In the genomic region with DNA sequence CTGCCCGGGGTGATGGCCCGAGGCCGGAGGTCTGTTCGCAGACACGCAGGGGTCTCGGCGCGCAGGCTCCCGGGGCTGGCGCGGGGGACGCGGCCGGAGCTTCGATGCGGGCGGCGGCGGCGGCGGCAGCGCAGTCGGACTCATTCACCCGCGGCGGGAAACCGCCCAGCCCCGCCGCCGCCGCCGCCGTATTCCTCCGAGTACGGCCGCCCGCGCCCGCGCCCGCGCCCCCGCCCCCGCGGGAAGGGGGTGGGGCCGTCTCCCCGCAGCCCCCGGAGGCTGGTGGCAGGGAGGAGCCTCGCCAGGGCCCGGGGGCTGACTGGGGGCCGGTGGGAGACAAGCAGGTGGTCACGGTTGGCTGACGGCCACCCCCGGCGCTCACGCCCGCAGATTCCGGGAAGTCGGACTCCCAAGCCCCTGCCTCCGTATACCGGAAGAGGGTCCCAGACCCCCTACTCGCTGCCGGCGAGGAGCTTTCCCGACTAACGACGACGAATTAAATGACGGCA, we compare ENCODE assay signal across 9 cellular contexts. TPM values are rescaled to one million over a fixed set of nuclear protein-coding genes. Genes with fewer than 3 reads are reported as not detected.
DNase-seq lines count a peak whose midpoint lies in the region; ATAC-seq, FAIRE-seq and TF ChIP-seq lines count a peak whose summit lies in the region.
"Had no signal": no experiment of that assay in that cellular context is flagged by ENCODE, and none has a peak within 500 bp of the region (broad histone marks: within the 10 kb centered on the region; RNA-seq: fewer than 3 reads in every experiment).

A gene with protein sequence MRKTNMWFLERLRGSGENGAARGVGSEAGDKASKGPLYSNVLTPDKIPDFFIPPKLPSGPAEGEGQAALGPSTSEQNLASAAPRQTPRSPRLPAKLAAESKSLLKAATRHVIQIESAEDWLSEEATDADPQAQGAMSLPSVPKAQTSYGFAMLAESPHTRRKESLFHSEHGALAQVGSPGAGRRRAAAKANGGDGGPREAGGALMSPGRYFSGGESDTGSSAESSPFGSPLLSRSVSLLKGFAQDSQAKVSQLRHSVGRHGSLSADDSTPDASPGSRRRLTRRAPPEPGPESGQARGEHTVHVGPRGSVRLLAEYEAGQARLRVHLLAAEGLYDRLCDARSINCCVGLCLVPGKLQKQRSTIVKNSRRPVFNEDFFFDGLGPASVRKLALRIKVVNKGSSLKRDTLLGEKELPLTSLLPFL (minus strand): TSS at position 142 of the 509 bp plus-strand sequence. CDS start 786 bp downstream, outside the sequence.

- H3K9me3 Mint-ChIP-seq in GM23338: peaks cover 15% of the 10 kb centered on the region; the same call in 2 of the 3 replicates
- H3K9me3 Mint-ChIP-seq in T-cell: no peaks in the 10 kb centered on the region
- H3K9me3 Mint-ChIP-seq in endodermal cell: no peaks in the 10 kb centered on the region
- peaks cover 0 to 7% (median 0%) of the 10 kb centered on the region in 9 donors for H3K9me3 Mint-ChIP-seq in naive thymus-derived CD8-positive, alpha-beta T cell

- no peaks in the 10 kb centered on the region for H3K9me2 ChIP-seq in GM23338 (ENCODE audit: insufficient read depth)

- DNase-seq in GM23338 (ENCODE audit: low spot score) (peak; percentile 60), T-cell (peak in 11 of 34 experiments; percentile 8 to 33 (median 18)), endodermal cell (peak; percentile 76), GM19240 (ENCODE audit: insufficient read length, low spot score) (no peak), GM12892 (ENCODE audit: insufficient read length) (no peak), NCI-H510A (lab: John Stamatoyannopoulos, UW) (no peak)
- DNase-seq in naive thymus-derived CD8-positive, alpha-beta T cell: peak in 7 of 10 donors; percentile 12 to 58 (median 33)

- no peaks in the 10 kb centered on the region for H3K36me3 ChIP-seq in GM23338 (ENCODE audit: insufficient read depth)
- no peaks in the 10 kb centered on the region for H3K36me3 ChIP-seq in endodermal cell (ENCODE audit: control insufficient read depth, insufficient read depth, low read length)

- 0% methylated on average over 7 to 69 of the region's 69 CpGs for WGBS in endodermal cell (ENCODE audit: insufficient coverage in 1 of 2, insufficient read length in 1 of 2), 2 experiments

- H3K27ac Mint-ChIP-seq in GM23338 (no peak within 1 kb of the TSS), T-cell (no peak within 1 kb of the TSS), endodermal cell (peak within 1 kb of the TSS; percentile 89)
- H3K27ac Mint-ChIP-seq in naive thymus-derived CD8-positive, alpha-beta T cell: peak within 1 kb of the TSS in 6 of 10 donors; percentile 19 to 86 (median 50)

- H3K4me3 Mint-ChIP-seq in GM23338 (peak within 1 kb of the TSS; percentile 90), T-cell (peak within 1 kb of the TSS; percentile 71 to 82 (median 77)), endodermal cell (peak within 1 kb of the TSS; percentile 78)
- peak within 1 kb of the TSS; percentile 80 to 92 (median 88) for H3K4me3 Mint-ChIP-seq in naive thymus-derived CD8-positive, alpha-beta T cell

- H3F3A ChIP-seq in GM23338 (replicated peaks; ENCODE audit: low read depth): 0 out of 2 replicates have a peak, but pooled peaks cover 3% of the 10 kb centered on the region

- FAIRE-seq in GM12892 (lab: Jason Lieb, UNC): no peak

- CTCF ChIA-PET in T-cell (lab: Charles Lee): interaction anchor here in 1 of 2 donors (1.8 kb wide), 1 partner anchor 102 kb away, joined by 3 read pairs; no protein-coding TSS in a partner anchor

- peaks cover 12% of the 10 kb centered on the region for H3K27me3 ChIP-seq in GM23338 (ENCODE audit: insufficient read depth)
- H3K27me3 ChIP-seq in endodermal cell (ENCODE audit: control insufficient read depth, insufficient read depth, low read length, poor library complexity, severe bottlenecking): peaks cover 11% of the 10 kb centered on the region

- H3K4me1 Mint-ChIP-seq in GM23338 (peaks cover 11% of the 10 kb centered on the region), T-cell (peaks cover 6 to 7% (median 6%) of the 10 kb centered on the region in 3 donors), endodermal cell (peaks cover 8% of the 10 kb centered on the region)
- peaks cover 5 to 9% (median 5%) of the 10 kb centered on the region in 4 donors for H3K4me1 Mint-ChIP-seq in naive thymus-derived CD8-positive, alpha-beta T cell

- peak within 1 kb of the TSS; percentile 91 for H2AFZ ChIP-seq in GM23338

- peaks cover 3% of the 10 kb centered on the region; the same call in 1 of the 2 replicates for H3K4me1 ChIP-seq in GM23338 (ENCODE audit: insufficient read depth)
- H3K4me1 ChIP-seq in endodermal cell (ENCODE audit: control insufficient read depth, insufficient read depth, low read length): no peaks in the 10 kb centered on the region

- H3K4me2 ChIP-seq in GM23338: peak within 1 kb of the TSS; percentile 90
- H3K4me2 ChIP-seq: KMS-11 had no signal

- TF ChIP-seq POLR2A in GM12892 (IDR thresholded peaks at IDR 0.05; ENCODE audit: low read depth, low read length): no peak

- ATAC-seq in GM23338 (peak; percentile 32), T-cell (replicated peaks in 1 of 4) (peak; percentile 49 to 71 (median 66)), HG02970 (IDR thresholded peaks at IDR 0.05; ENCODE audit: low FRiP score, unreplicated experiment) (no peak)
- ATAC-seq in naive thymus-derived CD8-positive, alpha-beta T cell: peak; percentile 75 to 80

- peak within 1 kb of the TSS; percentile 15 for H3K9ac ChIP-seq in endodermal cell (ENCODE audit: extremely low read depth, low read length, poor library complexity, severe bottlenecking)
- H3K9ac ChIP-seq: KMS-11 had no signal

- H3K27me3 Mint-ChIP-seq in GM23338 (ENCODE audit: insufficient read depth, low read depth, poor library complexity): peaks cover 13% of the 10 kb centered on the region
- peaks cover 0 to 26% of the 10 kb centered on the region in 2 donors for H3K27me3 Mint-ChIP-seq in T-cell
- peaks cover 10% of the 10 kb centered on the region for H3K27me3 Mint-ChIP-seq in endodermal cell (ENCODE audit: insufficient read depth)
- H3K27me3 Mint-ChIP-seq in naive thymus-derived CD8-positive, alpha-beta T cell: peaks cover 6 to 25% (median 7%) of the 10 kb centered on the region in 5 donors

- TF ChIP-seq CTCF in GM23338 (conservative IDR thresholded peaks at IDR 0.05; ENCODE audit: low read depth in 2 of 2) (no peak), endodermal cell (conservative IDR thresholded peaks at IDR 0.05) (no peak)

- H3K36me3 Mint-ChIP-seq in GM23338 (ENCODE audit: low read depth): peaks cover 3% of the 10 kb centered on the region; the same call in 1 of the 3 replicates
- no peaks in the 10 kb centered on the region for H3K36me3 Mint-ChIP-seq in T-cell
- H3K36me3 Mint-ChIP-seq in endodermal cell (ENCODE audit: low read depth): no peaks in the 10 kb centered on the region
- no peaks in the 10 kb centered on the region for H3K36me3 Mint-ChIP-seq in naive thymus-derived CD8-positive, alpha-beta T cell

- H4K20me1 ChIP-seq in GM23338 (replicated peaks; ENCODE audit: insufficient read depth): no peaks in the 10 kb centered on the region

- H3K4me3 ChIP-seq in GM23338: peak within 1 kb of the TSS; percentile 76
- H3K4me3 ChIP-seq in endodermal cell (ENCODE audit: low read length): peak within 1 kb of the TSS; percentile 82

- H3K79me2 ChIP-seq in GM23338 (replicated peaks; ENCODE audit: insufficient read depth): no peaks in the 10 kb centered on the region

- POLR2A ChIA-PET in T-cell (lab: Charles Lee): no interaction called here
- POLR2A ChIA-PET in naive thymus-derived CD8-positive, alpha-beta T cell (lab: Charles Lee): no interaction called here

- H3K27ac ChIP-seq in GM23338 (ENCODE audit: low read depth) (no peak within 1 kb of the TSS), endodermal cell (ENCODE audit: low read depth, low read length) (no peak within 1 kb of the TSS)
- H3K27ac ChIP-seq: KMS-11 had no signal

- no peaks in the 10 kb centered on the region for H3K9me3 ChIP-seq in endodermal cell (ENCODE audit: control insufficient read depth, low read length)

TF ChIP-seq in GM23338, 12 proteins besides CTCF, POLR2A, EP300 and RAD21 (continues in another document):
- TF ChIP-seq JUNB (IDR thresholded peaks at IDR 0.05; ENCODE audit: unreplicated experiment) (no peak), STAT1 (IDR thresholded peaks at IDR 0.05; ENCODE audit: unreplicated experiment) (no peak), ZNF114 (CRISPR knock-in tag; IDR thresholded peaks at IDR 0.05) (no peak), CREB1 (CRISPR knock-in tag; IDR thresholded peaks at IDR 0.05; ENCODE audit: low read depth) (no peak), EZH2phosphoT487 (IDR thresholded peaks at IDR 0.05; ENCODE audit: unreplicated experiment) (no peak), POLR2AphosphoS5 (IDR thresholded peaks at IDR 0.05; ENCODE audit: low read depth) (no peak), EZH2 (IDR thresholded peaks at IDR 0.05; ENCODE audit: low read depth, unreplicated experiment) (no peak), NANOG (IDR thresholded peaks at IDR 0.05; ENCODE audit: borderline replicate concordance) (no peak), ZNF331 (CRISPR knock-in tag; IDR thresholded peaks at IDR 0.05; ENCODE audit: low read depth) (no peak)

RNA-seq across cellular contexts. Expression of the gene that starts here (rescaled TPM):
- total RNA-seq in GM23338 (2014; rRNA removed; shearing (Covaris generic)): 10.6 and 12.5 TPM in 2 replicates
- 2.1 and 2.6 TPM in 2 replicates for polyA plus RNA-seq in GM23338 (2016; fragmentation: Nextera tagmentation; extraction: Ambion mirVana)
- total RNA-seq in T-cell: under 1 TPM in 1 of 5 donors, not detected in 4; 0.06 TPM
- 10 to 100 TPM in 1 of 2 donors, 1 to 10 TPM in 1; 5.6 to 25.0 TPM for total RNA-seq in endodermal cell
- 20.2 TPM for polyA plus RNA-seq in endodermal cell (2013, experiment 1 of 2)
- polyA plus RNA-seq in endodermal cell (2013, experiment 2 of 2): 16.2 TPM
- not detected for total RNA-seq in naive thymus-derived CD8-positive, alpha-beta T cell
- polyA plus RNA-seq in naive thymus-derived CD8-positive, alpha-beta T cell: not detected
- polyA plus RNA-seq in GM12892 (2012; ENCODE audit: missing spikeins): not detected

Comparison
In these comparisons a context has a peak if more than half of its experiments do, and no peak if none do; other contexts are left out.
1. RNA of the gene that starts here (total RNA-seq): 5.6 to 25.0 TPM in endodermal cell and 10.6 to 12.5 TPM in GM23338; 0.06 TPM in T-cell and not detected in naive thymus-derived CD8-positive, alpha-beta T cell; every median in the first group is over 4 times any median in the second.
2. Peak in ATAC-seq in T-cell; RNA of the gene not detected or under 1 TPM.
3. Peak in DNase-seq and ATAC-seq in naive thymus-derived CD8-positive, alpha-beta T cell; RNA of the gene not detected or under 1 TPM.
4. DNase-seq: peak in GM23338 (single experiment) and endodermal cell (single experiment); none in GM19240 (single experiment), GM12892 (single experiment) and NCI-H510A (single experiment).
5. H3K27ac Mint-ChIP-seq: peak in endodermal cell (single experiment) and naive thymus-derived CD8-positive, alpha-beta T cell (6 of 10); none in GM23338 (single experiment) and T-cell (0 of 2).
6. Peak in every context shown above with its lines, with median percentiles within 50 percentile points of each other: H3K4me3 Mint-ChIP-seq.